In genomic region chr1:20380616-20381035, GRCh38 we compare ENCODE assay signal across 11 cellular contexts.
A peak's percentile ranks its signal among the peaks of the same experiment; 100 is the strongest.
DNase-seq lines count a peak whose midpoint lies in the region; ATAC-seq, FAIRE-seq and TF ChIP-seq lines count a peak whose summit lies in the region.
"Had no signal": no experiment of that assay in that cellular context is flagged by ENCODE, and none has a peak within 500 bp of the region (broad histone marks: within the 10 kb centered on the region; RNA-seq: fewer than 3 reads in every experiment).

No MANE protein-coding gene starts in this region.

- H2AFZ ChIP-seq in Karpas-422 (ENCODE audit: low read length) (no peak overlapping the region), neural progenitor cell (replicated peaks) (no peak overlapping the region)

- peaks cover 17% of the 10 kb centered on the region for H3K4me1 Mint-ChIP-seq in neural progenitor cell

- peak overlapping the region; percentile 47 for H3K27ac Mint-ChIP-seq in neural progenitor cell

- H3K27me3 ChIP-seq in BJ (ENCODE audit: control insufficient read depth, insufficient read depth, low read length) (peaks cover 16% of the 10 kb centered on the region), Karpas-422 (ENCODE audit: low read length) (no peaks in the 10 kb centered on the region), bronchial epithelial cell (ENCODE audit: control insufficient read depth, insufficient read depth, low read length) (peaks cover 4% of the 10 kb centered on the region), neural progenitor cell (peaks cover 51% of the 10 kb centered on the region)

- H3K36me3 ChIP-seq in BJ (ENCODE audit: control insufficient read depth, insufficient read depth, low read length) (no peaks in the 10 kb centered on the region), Karpas-422 (ENCODE audit: insufficient read depth, low read length) (no peaks in the 10 kb centered on the region), bronchial epithelial cell (ENCODE audit: control insufficient read depth, insufficient read depth, low read length) (no peaks in the 10 kb centered on the region), neural progenitor cell (no peaks in the 10 kb centered on the region)
- H3K36me3 ChIP-seq: gastroesophageal sphincter had no signal

- H4K20me1 ChIP-seq in Karpas-422 (ENCODE audit: insufficient read depth, low read depth, low read length) (no peaks in the 10 kb centered on the region), neural progenitor cell (ENCODE audit: low read depth) (no peaks in the 10 kb centered on the region)

- no peak overlapping the region for H3K27ac ChIP-seq in Karpas-422 (ENCODE audit: low read length)
- H3K27ac ChIP-seq in neural progenitor cell: no peak overlapping the region
- H3K27ac ChIP-seq: gastroesophageal sphincter had no signal

- ATAC-seq in GM18868 (IDR thresholded peaks at IDR 0.05; ENCODE audit: unreplicated experiment): no peak
- ATAC-seq: gastroesophageal sphincter had no signal

- POLR2A ChIA-PET in BJ (lab: Charles Lee): no interaction called here

- H3K9ac ChIP-seq in Karpas-422 (ENCODE audit: low read length) (no peak overlapping the region), neural progenitor cell (no peak overlapping the region)

- TF ChIP-seq CTCF in BJ (IDR thresholded peaks at IDR 0.05; ENCODE audit: insufficient read depth, low read depth, low read length) (no peak), bronchial epithelial cell (IDR thresholded peaks at IDR 0.05; ENCODE audit: insufficient read depth, low read length, severe bottlenecking) (no peak), neural progenitor cell (IDR thresholded peaks at IDR 0.05) (no peak), GM20000 (IDR thresholded peaks at IDR 0.05; ENCODE audit: extremely low read depth, missing control alignments) (no peak)

- peak overlapping the region; percentile 42 for H3K4me3 Mint-ChIP-seq in neural progenitor cell
- H3K4me3 Mint-ChIP-seq: neural crest cell had no signal

- H3K9me3 ChIP-seq in Karpas-422 (ENCODE audit: low read length) (no peaks in the 10 kb centered on the region), neural progenitor cell (ENCODE audit: low read depth) (no peaks in the 10 kb centered on the region)
- H3K9me3 ChIP-seq: gastroesophageal sphincter had no signal

- H3K79me2 ChIP-seq in Karpas-422 (ENCODE audit: low read length): no peaks in the 10 kb centered on the region
- no peaks in the 10 kb centered on the region for H3K79me2 ChIP-seq in neural progenitor cell (ENCODE audit: low read depth)

- no peaks in the 10 kb centered on the region for H3K9me3 Mint-ChIP-seq in neural progenitor cell
- H3K9me3 Mint-ChIP-seq: neural crest cell had no signal

- peak; percentile 13 for FAIRE-seq in bronchial epithelial cell (lab: Jason Lieb, UNC)

- H3K9me2 ChIP-seq in Karpas-422 (replicated peaks; ENCODE audit: insufficient read depth, low read length): no peaks in the 10 kb centered on the region

- no peaks in the 10 kb centered on the region for H3K27me3 Mint-ChIP-seq in neural progenitor cell (ENCODE audit: insufficient read depth, low read depth)

- H3K36me3 Mint-ChIP-seq in neural progenitor cell: no peaks in the 10 kb centered on the region

- H3K4me1 ChIP-seq in Karpas-422 (ENCODE audit: low read length) (peaks cover 52% of the 10 kb centered on the region), neural progenitor cell (peaks cover 2% of the 10 kb centered on the region)
- H3K4me1 ChIP-seq: gastroesophageal sphincter had no signal

- H3K4me2 ChIP-seq in Karpas-422 (ENCODE audit: low read depth, low read length, poor library complexity, severe bottlenecking) (peak overlapping the region; percentile 5), neural progenitor cell (no peak overlapping the region)

- no peaks in the 10 kb centered on the region for H3F3A ChIP-seq in neural progenitor cell (ENCODE audit: low read depth)

- peak; percentile 54 for DNase-seq in BJ (ENCODE audit: low read depth)
- no peak for DNase-seq in Karpas-422
- DNase-seq in bronchial epithelial cell (ENCODE audit: low read depth): peak; percentile 46
- no peak for DNase-seq in neural progenitor cell (ENCODE audit: low spot score)
- no peak for DNase-seq in GM20000 (ENCODE audit: low spot score)
- DNase-seq in NCI-H1105 treated with DMSO at 0.1 percent for 48 hours (lab: John Stamatoyannopoulos, UW): no peak
- DNase-seq in HK-2 (ENCODE audit: unreplicated experiment): no peak
- DNase-seq: KBM-7 had no signal

- H3K4me3 ChIP-seq in BJ (ENCODE audit: low read depth, low read length) (no peak overlapping the region), Karpas-422 (ENCODE audit: low read length) (no peak overlapping the region), bronchial epithelial cell (ENCODE audit: low read depth, low read length) (no peak overlapping the region), neural progenitor cell (no peak overlapping the region)
- H3K4me3 ChIP-seq: gastroesophageal sphincter had no signal

- CTCF ChIA-PET in BJ (lab: Yijun Ruan, JAX): interaction anchor here (1.0 to 10.7 kb wide), 8 partner anchors 10 to 406 kb away, joined by 5 to 85 read pairs (median 8); partner anchors contain the start of gene CAMK2N1

Comparison
In these comparisons a context has a peak if more than half of its experiments do, and no peak if none do; other contexts are left out.
1. DNase-seq: peak in BJ (single experiment) and bronchial epithelial cell (single experiment); none in Karpas-422 (single experiment), neural progenitor cell (single experiment), GM20000 (single experiment), NCI-H1105 treated with DMSO at 0.1 percent for 48 hours (single experiment) and HK-2 (single experiment).